In the genomic region with DNA sequence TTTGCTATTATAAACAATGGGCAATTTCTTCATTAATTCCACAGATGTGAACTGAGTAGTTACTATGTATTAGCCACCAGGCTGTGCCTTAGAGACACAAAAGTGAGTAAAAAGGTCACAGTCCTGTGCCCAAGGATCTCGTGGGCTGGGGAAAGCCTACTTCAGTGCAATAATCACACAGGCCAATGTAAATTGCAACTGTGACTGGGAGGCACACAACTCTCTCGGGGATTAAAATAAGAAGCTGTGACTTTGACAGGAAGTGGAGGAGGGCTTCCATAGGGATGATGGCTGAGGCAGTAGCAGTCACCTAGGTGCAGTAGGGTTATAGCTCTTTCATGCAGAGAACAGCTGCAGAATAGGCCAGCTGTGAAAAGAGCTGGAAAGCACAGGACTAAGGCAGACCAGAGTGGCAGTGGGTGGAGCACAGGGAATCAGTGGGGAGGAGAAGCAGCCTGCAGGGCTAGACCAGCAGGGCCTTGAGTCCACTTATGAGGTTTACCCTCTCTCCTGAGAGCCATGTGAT, we compare ENCODE assay signal across 1 cellular context.
TF ChIP-seq lines count a peak whose summit lies in the region.

No MANE protein-coding gene starts in this region.

TF ChIP-seq in H1, 55 proteins besides CTCF, POLR2A, EP300 and RAD21:
- TF ChIP-seq KDM1A (IDR thresholded peaks at IDR 0.05; ENCODE audit: borderline replicate concordance, low read length) (no peak), EZH2 (IDR thresholded peaks at IDR 0.05; ENCODE audit: low read depth, low read length, severe bottlenecking) (no peak), TAF7 (optimal IDR thresholded peaks at IDR 0.05; ENCODE audit: borderline replicate concordance, low read depth, low read length) (no peak), SP4 (IDR thresholded peaks at IDR 0.05; ENCODE audit: low read length) (no peak), NANOG (IDR thresholded peaks at IDR 0.05; ENCODE audit: insufficient read depth, low read depth, low read length, poor library complexity, severe bottlenecking) (no peak), SP2 (IDR thresholded peaks at IDR 0.05; ENCODE audit: low read length) (no peak), RNF2 (IDR thresholded peaks at IDR 0.05; ENCODE audit: borderline replicate concordance, low read depth, low read length, missing control alignments, poor library complexity, severe bottlenecking) (no peak), POU5F1 (IDR thresholded peaks at IDR 0.05; ENCODE audit: low read depth, low read length) (no peak)
- TF ChIP-seq, protein P1, sequence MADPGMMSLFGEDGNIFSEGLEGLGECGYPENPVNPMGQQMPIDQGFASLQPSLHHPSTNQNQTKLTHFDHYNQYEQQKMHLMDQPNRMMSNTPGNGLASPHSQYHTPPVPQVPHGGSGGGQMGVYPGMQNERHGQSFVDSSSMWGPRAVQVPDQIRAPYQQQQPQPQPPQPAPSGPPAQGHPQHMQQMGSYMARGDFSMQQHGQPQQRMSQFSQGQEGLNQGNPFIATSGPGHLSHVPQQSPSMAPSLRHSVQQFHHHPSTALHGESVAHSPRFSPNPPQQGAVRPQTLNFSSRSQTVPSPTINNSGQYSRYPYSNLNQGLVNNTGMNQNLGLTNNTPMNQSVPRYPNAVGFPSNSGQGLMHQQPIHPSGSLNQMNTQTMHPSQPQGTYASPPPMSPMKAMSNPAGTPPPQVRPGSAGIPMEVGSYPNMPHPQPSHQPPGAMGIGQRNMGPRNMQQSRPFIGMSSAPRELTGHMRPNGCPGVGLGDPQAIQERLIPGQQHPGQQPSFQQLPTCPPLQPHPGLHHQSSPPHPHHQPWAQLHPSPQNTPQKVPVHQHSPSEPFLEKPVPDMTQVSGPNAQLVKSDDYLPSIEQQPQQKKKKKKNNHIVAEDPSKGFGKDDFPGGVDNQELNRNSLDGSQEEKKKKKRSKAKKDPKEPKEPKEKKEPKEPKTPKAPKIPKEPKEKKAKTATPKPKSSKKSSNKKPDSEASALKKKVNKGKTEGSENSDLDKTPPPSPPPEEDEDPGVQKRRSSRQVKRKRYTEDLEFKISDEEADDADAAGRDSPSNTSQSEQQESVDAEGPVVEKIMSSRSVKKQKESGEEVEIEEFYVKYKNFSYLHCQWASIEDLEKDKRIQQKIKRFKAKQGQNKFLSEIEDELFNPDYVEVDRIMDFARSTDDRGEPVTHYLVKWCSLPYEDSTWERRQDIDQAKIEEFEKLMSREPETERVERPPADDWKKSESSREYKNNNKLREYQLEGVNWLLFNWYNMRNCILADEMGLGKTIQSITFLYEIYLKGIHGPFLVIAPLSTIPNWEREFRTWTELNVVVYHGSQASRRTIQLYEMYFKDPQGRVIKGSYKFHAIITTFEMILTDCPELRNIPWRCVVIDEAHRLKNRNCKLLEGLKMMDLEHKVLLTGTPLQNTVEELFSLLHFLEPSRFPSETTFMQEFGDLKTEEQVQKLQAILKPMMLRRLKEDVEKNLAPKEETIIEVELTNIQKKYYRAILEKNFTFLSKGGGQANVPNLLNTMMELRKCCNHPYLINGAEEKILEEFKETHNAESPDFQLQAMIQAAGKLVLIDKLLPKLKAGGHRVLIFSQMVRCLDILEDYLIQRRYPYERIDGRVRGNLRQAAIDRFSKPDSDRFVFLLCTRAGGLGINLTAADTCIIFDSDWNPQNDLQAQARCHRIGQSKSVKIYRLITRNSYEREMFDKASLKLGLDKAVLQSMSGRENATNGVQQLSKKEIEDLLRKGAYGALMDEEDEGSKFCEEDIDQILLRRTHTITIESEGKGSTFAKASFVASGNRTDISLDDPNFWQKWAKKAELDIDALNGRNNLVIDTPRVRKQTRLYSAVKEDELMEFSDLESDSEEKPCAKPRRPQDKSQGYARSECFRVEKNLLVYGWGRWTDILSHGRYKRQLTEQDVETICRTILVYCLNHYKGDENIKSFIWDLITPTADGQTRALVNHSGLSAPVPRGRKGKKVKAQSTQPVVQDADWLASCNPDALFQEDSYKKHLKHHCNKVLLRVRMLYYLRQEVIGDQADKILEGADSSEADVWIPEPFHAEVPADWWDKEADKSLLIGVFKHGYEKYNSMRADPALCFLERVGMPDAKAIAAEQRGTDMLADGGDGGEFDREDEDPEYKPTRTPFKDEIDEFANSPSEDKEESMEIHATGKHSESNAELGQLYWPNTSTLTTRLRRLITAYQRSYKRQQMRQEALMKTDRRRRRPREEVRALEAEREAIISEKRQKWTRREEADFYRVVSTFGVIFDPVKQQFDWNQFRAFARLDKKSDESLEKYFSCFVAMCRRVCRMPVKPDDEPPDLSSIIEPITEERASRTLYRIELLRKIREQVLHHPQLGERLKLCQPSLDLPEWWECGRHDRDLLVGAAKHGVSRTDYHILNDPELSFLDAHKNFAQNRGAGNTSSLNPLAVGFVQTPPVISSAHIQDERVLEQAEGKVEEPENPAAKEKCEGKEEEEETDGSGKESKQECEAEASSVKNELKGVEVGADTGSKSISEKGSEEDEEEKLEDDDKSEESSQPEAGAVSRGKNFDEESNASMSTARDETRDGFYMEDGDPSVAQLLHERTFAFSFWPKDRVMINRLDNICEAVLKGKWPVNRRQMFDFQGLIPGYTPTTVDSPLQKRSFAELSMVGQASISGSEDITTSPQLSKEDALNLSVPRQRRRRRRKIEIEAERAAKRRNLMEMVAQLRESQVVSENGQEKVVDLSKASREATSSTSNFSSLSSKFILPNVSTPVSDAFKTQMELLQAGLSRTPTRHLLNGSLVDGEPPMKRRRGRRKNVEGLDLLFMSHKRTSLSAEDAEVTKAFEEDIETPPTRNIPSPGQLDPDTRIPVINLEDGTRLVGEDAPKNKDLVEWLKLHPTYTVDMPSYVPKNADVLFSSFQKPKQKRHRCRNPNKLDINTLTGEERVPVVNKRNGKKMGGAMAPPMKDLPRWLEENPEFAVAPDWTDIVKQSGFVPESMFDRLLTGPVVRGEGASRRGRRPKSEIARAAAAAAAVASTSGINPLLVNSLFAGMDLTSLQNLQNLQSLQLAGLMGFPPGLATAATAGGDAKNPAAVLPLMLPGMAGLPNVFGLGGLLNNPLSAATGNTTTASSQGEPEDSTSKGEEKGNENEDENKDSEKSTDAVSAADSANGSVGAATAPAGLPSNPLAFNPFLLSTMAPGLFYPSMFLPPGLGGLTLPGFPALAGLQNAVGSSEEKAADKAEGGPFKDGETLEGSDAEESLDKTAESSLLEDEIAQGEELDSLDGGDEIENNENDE (IDR thresholded peaks at IDR 0.05; ENCODE audit: insufficient replicate concordance, low read length): no peak
